ENCODE assay signal across 8 cellular contexts in the genomic region with DNA sequence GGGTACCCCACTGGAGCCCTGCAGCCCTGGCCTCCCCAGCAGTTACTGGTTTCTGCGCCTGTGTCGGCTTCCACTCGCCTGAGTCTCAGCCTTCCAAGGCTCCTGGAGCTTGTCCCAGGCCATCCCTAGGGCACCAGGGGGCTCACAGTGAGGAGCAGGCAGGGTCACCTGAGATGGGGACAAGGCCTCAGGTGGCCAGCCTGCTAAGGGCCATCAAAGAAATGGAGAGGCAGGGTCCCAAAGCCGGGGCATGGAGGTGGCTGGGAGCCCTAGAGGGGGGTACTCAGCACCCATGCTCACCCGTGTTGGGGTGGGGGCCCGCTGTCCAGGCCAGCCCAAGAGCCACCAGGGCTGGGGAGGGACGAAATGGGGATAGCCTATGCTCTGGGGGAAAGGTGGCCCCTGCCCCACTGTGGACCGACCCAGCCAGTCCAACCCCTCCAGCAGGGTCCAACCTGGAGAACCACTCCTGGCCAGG. TPM values are rescaled to one million over a fixed set of nuclear protein-coding genes. Genes with fewer than 3 reads are reported as not detected.
DNase-seq lines count a peak whose midpoint lies in the region; ATAC-seq and TF ChIP-seq lines count a peak whose summit lies in the region.

No MANE protein-coding gene starts in this region.

- H3K27me3 Mint-ChIP-seq in activated CD4-positive, alpha-beta memory T cell treated with anti-CD3 and anti-CD28 coated beads for 36 hours, result no peaks in the 10 kb centered on the region

- CTCF ChIA-PET in activated CD4-positive, alpha-beta memory T cell treated with anti-CD3 and anti-CD28 coated beads for 36 hours (lab: Charles Lee), result interaction anchor here (1.2 kb wide), 1 partner anchor 66 kb away, joined by 4 read pairs; no protein-coding TSS in a partner anchor
- CTCF ChIA-PET in GM10248 (lab: Yijun Ruan, JAX), result interaction anchor here (0.7 to 1.8 kb wide), 3 partner anchors 20 to 227 kb away, joined by 3 to 5 read pairs (median 3); no protein-coding TSS in a partner anchor

- peak in 1 of 2 experiments; percentile 12 for DNase-seq in HAP-1 (ENCODE audit: low spot score in 2 of 2)
- DNase-seq in activated CD4-positive, alpha-beta memory T cell treated with anti-CD3 and anti-CD28 coated beads for 36 hours, result no peak
- DNase-seq in right cardiac atrium, result peak; percentile 22 to 70 (median 47)
- no peak for DNase-seq in GM10248 (ENCODE audit: extremely low spot score)
- DNase-seq in activated gamma-delta T cell treated with Interleukin-2 at 50 U/mL for 16 hours, result no peak
- DNase-seq in NOMO-1 treated with dmso at 0.1 percent for 144 hours (lab: John Stamatoyannopoulos, UW; ENCODE audit: unreplicated experiment), result no peak

- H3K4me3 Mint-ChIP-seq in activated CD4-positive, alpha-beta memory T cell treated with anti-CD3 and anti-CD28 coated beads for 36 hours, result peak overlapping the region; percentile 68

- peak overlapping the region; percentile 69 for H3K27ac Mint-ChIP-seq in activated CD4-positive, alpha-beta memory T cell treated with anti-CD3 and anti-CD28 coated beads for 36 hours

- H3K27me3 ChIP-seq in HAP-1 (ENCODE audit: low read depth) (no peaks in the 10 kb centered on the region), right cardiac atrium (ENCODE audit: control insufficient read depth, insufficient read depth) (no peaks in the 10 kb centered on the region)

- H3K27ac ChIP-seq in right cardiac atrium (ENCODE audit: low read length) (no peak overlapping the region), skin epidermis (peak overlapping the region in 18 of 21 experiments; percentile 88 to 98 (median 92))

- H3K36me3 ChIP-seq in HAP-1 (replicated peaks), result peaks cover 58% of the 10 kb centered on the region

- peaks cover 11% of the 10 kb centered on the region for H3K36me3 Mint-ChIP-seq in activated CD4-positive, alpha-beta memory T cell treated with anti-CD3 and anti-CD28 coated beads for 36 hours

- peaks cover 12% of the 10 kb centered on the region for H3K4me1 Mint-ChIP-seq in activated CD4-positive, alpha-beta memory T cell treated with anti-CD3 and anti-CD28 coated beads for 36 hours (ENCODE audit: low read depth)

- 64% methylated on average over 8 of the region's 8 CpGs for WGBS in right cardiac atrium

- H3K9me3 ChIP-seq in HAP-1 (no peaks in the 10 kb centered on the region), right cardiac atrium (ENCODE audit: control insufficient read depth, low read length) (no peaks in the 10 kb centered on the region)

- TF ChIP-seq CTCF in GM10248 (IDR thresholded peaks at IDR 0.05; ENCODE audit: control extremely low read depth, extremely low read depth, low read depth, missing control alignments), result no peak

- H3K4me3 ChIP-seq in HAP-1 (peak overlapping the region; percentile 74), right cardiac atrium (ENCODE audit: low read length) (peak overlapping the region; percentile 81), skin epidermis (peak overlapping the region; percentile 73 to 95 (median 91))

- ATAC-seq in right cardiac atrium (no peak), HG03175 (IDR thresholded peaks at IDR 0.05; ENCODE audit: unreplicated experiment) (no peak)

- H3K9me3 Mint-ChIP-seq in activated CD4-positive, alpha-beta memory T cell treated with anti-CD3 and anti-CD28 coated beads for 36 hours, result no peaks in the 10 kb centered on the region

- H3K4me1 ChIP-seq in HAP-1 (peaks cover 22% of the 10 kb centered on the region), right cardiac atrium (ENCODE audit: control insufficient read depth, insufficient read depth, low read length) (peaks cover 6% of the 10 kb centered on the region)

- in situ Hi-C loops in HAP-1 (cut with MboI; ENCODE audit: low sequenced_read_pairs), result no loop called here

- POLR2A ChIA-PET in activated CD4-positive, alpha-beta memory T cell treated with anti-CD3 and anti-CD28 coated beads for 36 hours (lab: Charles Lee), result no interaction called here
- POLR2A ChIA-PET in GM10248 (lab: Yijun Ruan, JAX), result interaction anchor here (0.6 to 1.2 kb wide), 4 partner anchors 9 to 25 kb away, joined by 3 to 4 read pairs (median 3); no protein-coding TSS in a partner anchor

- intact Hi-C loops in activated CD4-positive, alpha-beta memory T cell treated with anti-CD3 and anti-CD28 coated beads for 36 hours (cut with micrococcal nuclease), result loop anchor here (5.0 to 10.0 kb wide), 4 partner anchors 119 to 658 kb away; a partner anchor contains a TSS
- intact Hi-C loops in right cardiac atrium (cut with DNase I), result no loop called here

RNA-seq across cellular contexts. Expression of a gene that starts 1.3 kb away (rescaled TPM):
- total RNA-seq in activated CD4-positive, alpha-beta memory T cell treated with anti-CD3 and anti-CD28 coated beads for 36 hours, result 100 to 1,000 TPM; 209 to 212 TPM
- 10 to 100 TPM; 14.3 to 71.8 (median 23.4) TPM for total RNA-seq in right cardiac atrium
- polyA plus RNA-seq in right cardiac atrium, result 86.3 TPM

RNA-seq across cellular contexts. Expression of a gene that starts 31.1 kb away (rescaled TPM):
- total RNA-seq in activated CD4-positive, alpha-beta memory T cell treated with anti-CD3 and anti-CD28 coated beads for 36 hours, result 100 to 1,000 TPM; 118 to 131 TPM
- 10 to 100 TPM; 51.3 to 63.1 (median 58.4) TPM for total RNA-seq in right cardiac atrium
- 82.1 TPM for polyA plus RNA-seq in right cardiac atrium

RNA-seq across cellular contexts. Expression of a gene that starts 45.0 kb away (rescaled TPM):
- total RNA-seq in activated CD4-positive, alpha-beta memory T cell treated with anti-CD3 and anti-CD28 coated beads for 36 hours, result 10 to 100 TPM; 86.8 to 89.1 TPM
- 10 to 100 TPM; 87.1 to 93.7 (median 90.6) TPM for total RNA-seq in right cardiac atrium
- polyA plus RNA-seq in right cardiac atrium, result 75.1 TPM

RNA-seq across cellular contexts. Expression of a gene that starts 45.1 kb away (rescaled TPM):
- total RNA-seq in activated CD4-positive, alpha-beta memory T cell treated with anti-CD3 and anti-CD28 coated beads for 36 hours, result 10 to 100 TPM; 16.5 to 17.5 TPM
- 10 to 100 TPM; 19.0 to 25.1 (median 20.2) TPM for total RNA-seq in right cardiac atrium
- polyA plus RNA-seq in right cardiac atrium, result 25.4 TPM

RNA-seq across cellular contexts. Expression of a gene that starts 59.3 kb away (rescaled TPM):
- total RNA-seq in activated CD4-positive, alpha-beta memory T cell treated with anti-CD3 and anti-CD28 coated beads for 36 hours, result 100 to 1,000 TPM; 105 to 115 TPM
- total RNA-seq in right cardiac atrium, result 100 to 1,000 TPM; 127 to 181 (median 168) TPM
- 196 TPM for polyA plus RNA-seq in right cardiac atrium

Comparison
In these comparisons a context has a peak if more than half of its experiments do, and no peak if none do; other contexts are left out.
1. DNase-seq: peak in right cardiac atrium (3 of 3); none in activated CD4-positive, alpha-beta memory T cell treated with anti-CD3 and anti-CD28 coated beads for 36 hours (single experiment), GM10248 (single experiment), activated gamma-delta T cell treated with Interleukin-2 at 50 U/mL for 16 hours (single experiment) and NOMO-1 treated with dmso at 0.1 percent for 144 hours (single experiment).
2. Peak in every context shown above with its lines, with median percentiles within 50 percentile points of each other: H3K4me3 ChIP-seq.